ENCODE assay signal across 8 cellular contexts in genomic region chr3:113533534-113533892, GRCh38. TPM values are rescaled to one million over a fixed set of nuclear protein-coding genes. Genes with fewer than 3 reads are reported as not detected.
DNase-seq lines count a peak whose midpoint lies in the region; ATAC-seq and TF ChIP-seq lines count a peak whose summit lies in the region.

No MANE protein-coding gene starts in this region.

- no peak overlapping the region for H3K4me3 ChIP-seq in PC-9

- H2AFZ ChIP-seq in PC-9: no peak overlapping the region

- H3K27ac Mint-ChIP-seq in natural killer cell treated with Interleukin-12 subunit alpha and Interleukin-12 subunit beta and Interleukin-15 and Interleukin-18, amount 100 ng/mL, for 72 hours: peak overlapping the region; percentile 96 to 98

- peaks cover 30% of the 10 kb centered on the region for H3F3A ChIP-seq in PC-9 (ENCODE audit: insufficient read depth, low read depth)

- BruUV-seq in PC-9 (replicated peaks; lab: Mats Ljungman, UMichigan): no TSS peak

- CTCF ChIA-PET in PC-9 (lab: Charles Lee): no interaction called here

- H3K4me2 ChIP-seq in PC-9: peak overlapping the region; percentile 87; the same call in 1 of the 2 replicates

- no peaks in the 10 kb centered on the region for H3K9me2 ChIP-seq in PC-9 (ENCODE audit: insufficient read depth)

- no peaks in the 10 kb centered on the region for H3K27me3 ChIP-seq in PC-9 (ENCODE audit: insufficient read depth, low read depth)

- no peak for TF ChIP-seq CTCF in PC-9 (conservative IDR thresholded peaks at IDR 0.05)

- H3K27me3 Mint-ChIP-seq in natural killer cell treated with Interleukin-12 subunit alpha and Interleukin-12 subunit beta and Interleukin-15 and Interleukin-18, amount 100 ng/mL, for 72 hours: no peaks in the 10 kb centered on the region

- intact Hi-C loops in PC-9 (cut with micrococcal nuclease; ENCODE audit: unreplicated experiment): no loop called here

- POLR2A ChIA-PET in PC-9 (lab: Charles Lee; ENCODE audit: unreplicated experiment): no interaction called here

- H3K36me3 ChIP-seq in PC-9 (ENCODE audit: low read depth): no peaks in the 10 kb centered on the region

- no peaks in the 10 kb centered on the region for H4K20me1 ChIP-seq in PC-9 (ENCODE audit: insufficient read depth)

- H3K27ac ChIP-seq in PC-9 (no peak overlapping the region), cingulate gyrus (ENCODE audit: low read depth, low read length) (peak overlapping the region; percentile 60)

- H3K4me1 Mint-ChIP-seq in natural killer cell treated with Interleukin-12 subunit alpha and Interleukin-12 subunit beta and Interleukin-15 and Interleukin-18, amount 100 ng/mL, for 72 hours (ENCODE audit: low read depth in 2 of 2): peaks cover 53% of the 10 kb centered on the region in 2 donors

- no peaks in the 10 kb centered on the region for H3K36me3 Mint-ChIP-seq in natural killer cell treated with Interleukin-12 subunit alpha and Interleukin-12 subunit beta and Interleukin-15 and Interleukin-18, amount 100 ng/mL, for 72 hours

- H3K9me3 ChIP-seq in PC-9 (ENCODE audit: insufficient read depth, low read depth): no peaks in the 10 kb centered on the region

- H3K4me1 ChIP-seq in PC-9 (replicated peaks; ENCODE audit: insufficient read depth): peaks cover 47% of the 10 kb centered on the region

- peak overlapping the region; percentile 99 for H3K4me3 Mint-ChIP-seq in natural killer cell treated with Interleukin-12 subunit alpha and Interleukin-12 subunit beta and Interleukin-15 and Interleukin-18, amount 100 ng/mL, for 72 hours

- DNase-seq in G401 (ENCODE audit: low spot score) (peak; percentile 62), PC-9 (no peak), MV-4-11 (lab: John Stamatoyannopoulos, UW) (no peak), OCI-M2 (lab: John Stamatoyannopoulos, UW; ENCODE audit: unreplicated experiment) (no peak), DMS53 (lab: John Stamatoyannopoulos, UW) (no peak)
- DNase-seq in natural killer cell treated with Interleukin-12 subunit alpha and Interleukin-12 subunit beta and Interleukin-15 and Interleukin-18, amount 100 ng/mL, for 72 hours (ENCODE audit: low spot score): no peak

- H3K9me3 Mint-ChIP-seq in natural killer cell treated with Interleukin-12 subunit alpha and Interleukin-12 subunit beta and Interleukin-15 and Interleukin-18, amount 100 ng/mL, for 72 hours: no peaks in the 10 kb centered on the region

- no peaks in the 10 kb centered on the region for H3K79me2 ChIP-seq in PC-9 (ENCODE audit: low read depth)

- ATAC-seq in GM21619 (IDR thresholded peaks at IDR 0.05; ENCODE audit: unreplicated experiment): peak; percentile 29
- peak; percentile 66 to 74 for ATAC-seq in natural killer cell treated with Interleukin-12 subunit alpha and Interleukin-12 subunit beta and Interleukin-15 and Interleukin-18, amount 100 ng/mL, for 72 hours

- in situ Hi-C loops in G401 (cut with HindIII; ENCODE audit: low sequenced_read_pairs): no loop called here

RNA-seq across cellular contexts. Expression of gene SIDT1, which starts 1.2 kb away (rescaled TPM):
- not detected in 2 replicates for total RNA-seq in G401 (2014; rRNA removed; shearing (Covaris generic))
- 1.2 and 3.3 TPM in 2 replicates for total RNA-seq in PC-9 (2021)
- 10 to 100 TPM; 34.5 to 44.1 TPM for total RNA-seq in natural killer cell treated with Interleukin-12 subunit alpha and Interleukin-12 subunit beta and Interleukin-15 and Interleukin-18, amount 100 ng/mL, for 72 hours

RNA-seq across cellular contexts. Expression of gene SPICE1, which starts 18.6 kb away (rescaled TPM):
- total RNA-seq in G401 (2014; rRNA removed; shearing (Covaris generic)): 19.8 and 41.7 TPM in 2 replicates
- 34.7 and 35.9 TPM in 2 replicates for total RNA-seq in PC-9 (2021)
- total RNA-seq in natural killer cell treated with Interleukin-12 subunit alpha and Interleukin-12 subunit beta and Interleukin-15 and Interleukin-18, amount 100 ng/mL, for 72 hours: 10 to 100 TPM; 17.8 to 21.0 TPM
